8 cellular contexts compared by ENCODE assay signal in genomic region chr16:83898463-83899271, GRCh38. TPM values are rescaled to one million over a fixed set of nuclear protein-coding genes. Genes with fewer than 3 reads are reported as not detected.
DNase-seq lines count a peak whose midpoint lies in the region; ATAC-seq and TF ChIP-seq lines count a peak whose summit lies in the region.

TSS of gene MLYCD (plus strand) at chr16:83899115. CDS start at chr16:83899145, 30 bp downstream.

- peak within 1 kb of the TSS; percentile 71 to 75 for H3K27ac Mint-ChIP-seq in T-cell

- H3K27me3 ChIP-seq in GM06990 (replicated peaks; ENCODE audit: control insufficient read depth, insufficient read depth, low read length) = no peaks in the 10 kb centered on the region
- no peaks in the 10 kb centered on the region for H3K27me3 ChIP-seq in left ventricle myocardium inferior (ENCODE audit: low read depth)
- H3K27me3 ChIP-seq in prostate gland (replicated peaks; ENCODE audit: insufficient read depth) = no peaks in the 10 kb centered on the region
- no peaks in the 10 kb centered on the region for H3K27me3 ChIP-seq in upper lobe of right lung

- no peak for TF ChIP-seq POLR2A in prostate gland (IDR thresholded peaks at IDR 0.05)

- peak within 1 kb of the TSS; percentile 86 to 98 (median 97) for H3K4me3 Mint-ChIP-seq in T-cell

- peaks cover 8 to 13% of the 10 kb centered on the region in 2 donors for H3K27me3 Mint-ChIP-seq in T-cell

- ATAC-seq in T-cell (replicated peaks in 1 of 4) = peak; percentile 96 to 98 (median 98)
- ATAC-seq in upper lobe of right lung = peak; percentile 96

- peaks cover 3% of the 10 kb centered on the region for H3K36me3 Mint-ChIP-seq in T-cell

- H3K27ac ChIP-seq in left ventricle myocardium inferior (replicated peaks) = peak within 1 kb of the TSS; percentile 99
- H3K27ac ChIP-seq in prostate gland = peak within 1 kb of the TSS; percentile 67 to 85
- H3K27ac ChIP-seq in upper lobe of right lung = peak within 1 kb of the TSS; percentile 96

- WGBS in prostate gland = 11% methylated on average over 25 of the region's 69 CpGs

- POLR2A ChIA-PET in T-cell (lab: Charles Lee) = no interaction called here

- TF ChIP-seq CTCF in GM06990 (IDR thresholded peaks at IDR 0.05; ENCODE audit: insufficient read depth, low read length, poor library complexity, severe bottlenecking) (no peak), LNCaP clone FGC (IDR thresholded peaks at IDR 0.05; ENCODE audit: control insufficient read depth, extremely low read depth, insufficient read depth) (no peak), left ventricle myocardium inferior (IDR thresholded peaks at IDR 0.05; ENCODE audit: borderline replicate concordance) (no peak), prostate gland (IDR thresholded peaks at IDR 0.05) (no peak), upper lobe of right lung (IDR thresholded peaks at IDR 0.05) (no peak)

- H3K36me3 ChIP-seq in GM06990 (ENCODE audit: control insufficient read depth, insufficient read depth, low read length) (no peaks in the 10 kb centered on the region), left ventricle myocardium inferior (no peaks in the 10 kb centered on the region), prostate gland (no peaks in the 10 kb centered on the region), upper lobe of right lung (peaks cover 6% of the 10 kb centered on the region)

- H3K4me1 ChIP-seq in left ventricle myocardium inferior (peaks cover 52% of the 10 kb centered on the region), prostate gland (replicated peaks) (peaks cover 7% of the 10 kb centered on the region), upper lobe of right lung (peaks cover 24% of the 10 kb centered on the region)

- H3K9me3 Mint-ChIP-seq in T-cell = no peaks in the 10 kb centered on the region

- H3K4me1 Mint-ChIP-seq in T-cell = peaks cover 41 to 48% (median 42%) of the 10 kb centered on the region in 3 donors

- H3K4me3 ChIP-seq in GM06990 (replicated peaks; ENCODE audit: low read depth, low read length) (peak within 1 kb of the TSS; percentile 79), LNCaP clone FGC (ENCODE audit: low read depth, low read length) (peak within 1 kb of the TSS; percentile 69), left ventricle myocardium inferior (peak within 1 kb of the TSS; percentile 90), prostate gland (peak within 1 kb of the TSS; percentile 81 to 87), upper lobe of right lung (peak within 1 kb of the TSS; percentile 79)

- CTCF ChIA-PET in T-cell (lab: Charles Lee) = interaction anchor here in 1 of 2 donors (1.3 kb wide), 1 partner anchor 9 kb away, joined by 3 read pairs; no protein-coding TSS in a partner anchor

- intact Hi-C loops in left ventricle myocardium inferior (cut with micrococcal nuclease) = no loop called here
- intact Hi-C loops in prostate gland (cut with DNase I) = no loop called here
- intact Hi-C loops in upper lobe of right lung (cut with DNase I) = no loop called here

- no peaks in the 10 kb centered on the region for H3K9me3 ChIP-seq in left ventricle myocardium inferior (replicated peaks)
- no peaks in the 10 kb centered on the region for H3K9me3 ChIP-seq in prostate gland
- H3K9me3 ChIP-seq in upper lobe of right lung = no peaks in the 10 kb centered on the region

- DNase-seq in GM06990 (ENCODE audit: extremely low read depth, insufficient read length) (peak; percentile 84), GOT3 (lab: John Stamatoyannopoulos, UW) (peak; percentile 30), LNCaP clone FGC (ENCODE audit: low read depth) (peak; percentile 86), T-cell (peak; percentile 31 to 77 (median 62)), amniotic epithelial cell (ENCODE audit: low read depth) (peak; percentile 60), left ventricle myocardium inferior (peak; percentile 89), prostate gland (ENCODE audit: low spot score) (peak; percentile 71), upper lobe of right lung (peak; percentile 95)

RNA-seq across cellular contexts. Expression of gene MLYCD, which starts in this region (rescaled TPM):
- 10 to 100 TPM in 1 of 5 donors, 1 to 10 TPM in 4; 7.2 to 10.3 (median 9.1) TPM for total RNA-seq in T-cell
- total RNA-seq in left ventricle myocardium inferior = 50.4 TPM
- 10 to 100 TPM in 1 of 2 donors, 1 to 10 TPM in 1; 6.5 to 16.7 TPM for total RNA-seq in prostate gland
- total RNA-seq in upper lobe of right lung = 9.7 TPM

Comparison
In these comparisons a context has a peak if more than half of its experiments do, and no peak if none do; other contexts are left out.
1. Peak in every context shown above with its lines: DNase-seq, ATAC-seq, H3K4me3 ChIP-seq and H3K27ac ChIP-seq.
2. DNase-seq: peak in every context shown above with its lines; median percentile 95 in upper lobe of right lung; 89 in left ventricle myocardium inferior; 86 in LNCaP clone FGC; 84 in GM06990; 71 in prostate gland; 62 in T-cell; 60 in amniotic epithelial cell; 30 in GOT3.